ENCODE assay signal across 1 cellular context in the genomic region with DNA sequence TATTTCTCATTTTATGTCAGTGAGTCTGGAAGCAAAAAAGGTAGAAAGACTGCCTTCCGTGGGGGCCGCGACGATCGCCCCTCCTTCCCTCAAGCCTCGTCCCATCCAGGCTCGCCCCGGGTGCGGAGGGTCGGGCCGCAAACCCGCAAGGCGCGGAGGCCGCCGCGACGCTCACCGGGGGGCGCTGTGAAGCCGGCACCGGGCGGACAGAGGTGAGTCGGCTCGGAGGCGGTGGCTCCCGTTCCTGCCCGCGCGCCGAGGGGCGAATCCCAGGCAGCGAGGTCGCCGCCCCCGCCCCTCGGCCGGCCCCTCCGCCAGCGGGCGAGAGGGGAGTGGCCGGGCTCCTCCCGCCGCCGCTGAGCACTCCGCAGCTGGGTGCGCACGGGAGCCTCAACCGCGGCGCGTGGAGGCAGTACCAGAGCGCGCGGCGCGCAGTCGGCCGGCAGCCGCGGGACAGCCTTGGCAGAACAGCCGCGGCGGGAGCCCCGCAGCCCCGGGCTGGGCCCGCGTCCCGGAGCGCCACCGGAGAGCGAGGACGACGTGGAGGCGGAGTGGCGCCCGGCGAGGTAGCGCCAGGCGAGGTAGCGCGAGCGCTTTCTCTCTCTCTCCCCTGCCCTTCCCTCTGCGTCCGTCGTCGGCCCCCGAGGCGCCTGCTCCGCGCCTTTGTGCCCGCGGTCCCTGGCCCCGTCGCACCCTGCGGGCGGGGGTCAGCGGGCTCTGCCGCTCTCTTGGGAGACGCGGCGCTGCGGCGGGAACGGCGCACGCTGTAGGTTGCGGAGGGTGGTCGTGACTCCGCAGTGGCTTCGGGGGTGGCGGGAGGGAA.
TF ChIP-seq lines count a peak whose summit lies in the region.

A gene (plus strand): TSS at position 359 of the 823 bp plus-strand sequence. CDS start 31,492 bp downstream, outside the sequence.

TF ChIP-seq in WTC11, 78 proteins besides CTCF, POLR2A, EP300 and RAD21 (continued from another document and continues in another):
- TF ChIP-seq, protein P1, sequence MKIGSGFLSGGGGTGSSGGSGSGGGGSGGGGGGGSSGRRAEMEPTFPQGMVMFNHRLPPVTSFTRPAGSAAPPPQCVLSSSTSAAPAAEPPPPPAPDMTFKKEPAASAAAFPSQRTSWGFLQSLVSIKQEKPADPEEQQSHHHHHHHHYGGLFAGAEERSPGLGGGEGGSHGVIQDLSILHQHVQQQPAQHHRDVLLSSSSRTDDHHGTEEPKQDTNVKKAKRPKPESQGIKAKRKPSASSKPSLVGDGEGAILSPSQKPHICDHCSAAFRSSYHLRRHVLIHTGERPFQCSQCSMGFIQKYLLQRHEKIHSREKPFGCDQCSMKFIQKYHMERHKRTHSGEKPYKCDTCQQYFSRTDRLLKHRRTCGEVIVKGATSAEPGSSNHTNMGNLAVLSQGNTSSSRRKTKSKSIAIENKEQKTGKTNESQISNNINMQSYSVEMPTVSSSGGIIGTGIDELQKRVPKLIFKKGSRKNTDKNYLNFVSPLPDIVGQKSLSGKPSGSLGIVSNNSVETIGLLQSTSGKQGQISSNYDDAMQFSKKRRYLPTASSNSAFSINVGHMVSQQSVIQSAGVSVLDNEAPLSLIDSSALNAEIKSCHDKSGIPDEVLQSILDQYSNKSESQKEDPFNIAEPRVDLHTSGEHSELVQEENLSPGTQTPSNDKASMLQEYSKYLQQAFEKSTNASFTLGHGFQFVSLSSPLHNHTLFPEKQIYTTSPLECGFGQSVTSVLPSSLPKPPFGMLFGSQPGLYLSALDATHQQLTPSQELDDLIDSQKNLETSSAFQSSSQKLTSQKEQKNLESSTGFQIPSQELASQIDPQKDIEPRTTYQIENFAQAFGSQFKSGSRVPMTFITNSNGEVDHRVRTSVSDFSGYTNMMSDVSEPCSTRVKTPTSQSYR (CRISPR knock-in tag; IDR thresholded peaks at IDR 0.05) = no peak
- peak; percentile 62; the same call in 1 of the 2 replicates for TF ChIP-seq NFATC4 (CRISPR knock-in tag; IDR thresholded peaks at IDR 0.05)
- no peak for TF ChIP-seq NFE2L1 (CRISPR knock-in tag; IDR thresholded peaks at IDR 0.05)
- TF ChIP-seq IRF2 (CRISPR knock-in tag; IDR thresholded peaks at IDR 0.05; ENCODE audit: borderline replicate concordance, low read depth) = no peak
- TF ChIP-seq, protein P2, sequence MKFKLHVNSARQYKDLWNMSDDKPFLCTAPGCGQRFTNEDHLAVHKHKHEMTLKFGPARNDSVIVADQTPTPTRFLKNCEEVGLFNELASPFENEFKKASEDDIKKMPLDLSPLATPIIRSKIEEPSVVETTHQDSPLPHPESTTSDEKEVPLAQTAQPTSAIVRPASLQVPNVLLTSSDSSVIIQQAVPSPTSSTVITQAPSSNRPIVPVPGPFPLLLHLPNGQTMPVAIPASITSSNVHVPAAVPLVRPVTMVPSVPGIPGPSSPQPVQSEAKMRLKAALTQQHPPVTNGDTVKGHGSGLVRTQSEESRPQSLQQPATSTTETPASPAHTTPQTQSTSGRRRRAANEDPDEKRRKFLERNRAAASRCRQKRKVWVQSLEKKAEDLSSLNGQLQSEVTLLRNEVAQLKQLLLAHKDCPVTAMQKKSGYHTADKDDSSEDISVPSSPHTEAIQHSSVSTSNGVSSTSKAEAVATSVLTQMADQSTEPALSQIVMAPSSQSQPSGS (CRISPR knock-in tag; IDR thresholded peaks at IDR 0.05; ENCODE audit: borderline replicate concordance, low read depth) = no peak
- peak; percentile 92 for TF ChIP-seq ETV6 (CRISPR knock-in tag; IDR thresholded peaks at IDR 0.05)
- TF ChIP-seq ZNF317 (CRISPR knock-in tag; IDR thresholded peaks at IDR 0.05; ENCODE audit: borderline replicate concordance, low read depth) = peak; percentile 19; the same call in 1 of the 2 replicates
- TF ChIP-seq FOXK1 (CRISPR knock-in tag; IDR thresholded peaks at IDR 0.05) = no peak
- TF ChIP-seq, protein P3, sequence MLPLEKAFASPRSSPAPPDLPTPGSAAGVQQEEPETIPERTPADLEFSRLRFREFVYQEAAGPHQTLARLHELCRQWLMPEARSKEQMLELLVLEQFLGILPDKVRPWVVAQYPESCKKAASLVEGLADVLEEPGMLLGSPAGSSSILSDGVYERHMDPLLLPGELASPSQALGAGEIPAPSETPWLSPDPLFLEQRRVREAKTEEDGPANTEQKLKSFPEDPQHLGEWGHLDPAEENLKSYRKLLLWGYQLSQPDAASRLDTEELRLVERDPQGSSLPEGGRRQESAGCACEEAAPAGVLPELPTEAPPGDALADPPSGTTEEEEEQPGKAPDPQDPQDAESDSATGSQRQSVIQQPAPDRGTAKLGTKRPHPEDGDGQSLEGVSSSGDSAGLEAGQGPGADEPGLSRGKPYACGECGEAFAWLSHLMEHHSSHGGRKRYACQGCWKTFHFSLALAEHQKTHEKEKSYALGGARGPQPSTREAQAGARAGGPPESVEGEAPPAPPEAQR (CRISPR knock-in tag; IDR thresholded peaks at IDR 0.05) = no peak
- TF ChIP-seq ZNF671 (CRISPR knock-in tag; IDR thresholded peaks at IDR 0.05) = no peak
- TF ChIP-seq, protein P4, sequence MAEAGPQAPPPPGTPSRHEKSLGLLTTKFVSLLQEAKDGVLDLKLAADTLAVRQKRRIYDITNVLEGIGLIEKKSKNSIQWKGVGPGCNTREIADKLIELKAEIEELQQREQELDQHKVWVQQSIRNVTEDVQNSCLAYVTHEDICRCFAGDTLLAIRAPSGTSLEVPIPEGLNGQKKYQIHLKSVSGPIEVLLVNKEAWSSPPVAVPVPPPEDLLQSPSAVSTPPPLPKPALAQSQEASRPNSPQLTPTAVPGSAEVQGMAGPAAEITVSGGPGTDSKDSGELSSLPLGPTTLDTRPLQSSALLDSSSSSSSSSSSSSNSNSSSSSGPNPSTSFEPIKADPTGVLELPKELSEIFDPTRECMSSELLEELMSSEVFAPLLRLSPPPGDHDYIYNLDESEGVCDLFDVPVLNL (CRISPR knock-in tag; IDR thresholded peaks at IDR 0.05; ENCODE audit: borderline replicate concordance, low read depth) = no peak
- no peak for TF ChIP-seq RORB (CRISPR knock-in tag; IDR thresholded peaks at IDR 0.05)
- TF ChIP-seq SP1 (CRISPR knock-in tag; conservative IDR thresholded peaks at IDR 0.05) = peak; percentile 83; the same call in 1 of the 2 replicates
- TF ChIP-seq, protein P5, sequence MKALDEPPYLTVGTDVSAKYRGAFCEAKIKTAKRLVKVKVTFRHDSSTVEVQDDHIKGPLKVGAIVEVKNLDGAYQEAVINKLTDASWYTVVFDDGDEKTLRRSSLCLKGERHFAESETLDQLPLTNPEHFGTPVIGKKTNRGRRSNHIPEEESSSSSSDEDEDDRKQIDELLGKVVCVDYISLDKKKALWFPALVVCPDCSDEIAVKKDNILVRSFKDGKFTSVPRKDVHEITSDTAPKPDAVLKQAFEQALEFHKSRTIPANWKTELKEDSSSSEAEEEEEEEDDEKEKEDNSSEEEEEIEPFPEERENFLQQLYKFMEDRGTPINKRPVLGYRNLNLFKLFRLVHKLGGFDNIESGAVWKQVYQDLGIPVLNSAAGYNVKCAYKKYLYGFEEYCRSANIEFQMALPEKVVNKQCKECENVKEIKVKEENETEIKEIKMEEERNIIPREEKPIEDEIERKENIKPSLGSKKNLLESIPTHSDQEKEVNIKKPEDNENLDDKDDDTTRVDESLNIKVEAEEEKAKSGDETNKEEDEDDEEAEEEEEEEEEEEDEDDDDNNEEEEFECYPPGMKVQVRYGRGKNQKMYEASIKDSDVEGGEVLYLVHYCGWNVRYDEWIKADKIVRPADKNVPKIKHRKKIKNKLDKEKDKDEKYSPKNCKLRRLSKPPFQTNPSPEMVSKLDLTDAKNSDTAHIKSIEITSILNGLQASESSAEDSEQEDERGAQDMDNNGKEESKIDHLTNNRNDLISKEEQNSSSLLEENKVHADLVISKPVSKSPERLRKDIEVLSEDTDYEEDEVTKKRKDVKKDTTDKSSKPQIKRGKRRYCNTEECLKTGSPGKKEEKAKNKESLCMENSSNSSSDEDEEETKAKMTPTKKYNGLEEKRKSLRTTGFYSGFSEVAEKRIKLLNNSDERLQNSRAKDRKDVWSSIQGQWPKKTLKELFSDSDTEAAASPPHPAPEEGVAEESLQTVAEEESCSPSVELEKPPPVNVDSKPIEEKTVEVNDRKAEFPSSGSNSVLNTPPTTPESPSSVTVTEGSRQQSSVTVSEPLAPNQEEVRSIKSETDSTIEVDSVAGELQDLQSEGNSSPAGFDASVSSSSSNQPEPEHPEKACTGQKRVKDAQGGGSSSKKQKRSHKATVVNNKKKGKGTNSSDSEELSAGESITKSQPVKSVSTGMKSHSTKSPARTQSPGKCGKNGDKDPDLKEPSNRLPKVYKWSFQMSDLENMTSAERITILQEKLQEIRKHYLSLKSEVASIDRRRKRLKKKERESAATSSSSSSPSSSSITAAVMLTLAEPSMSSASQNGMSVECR (CRISPR knock-in tag; IDR thresholded peaks at IDR 0.05; ENCODE audit: borderline replicate concordance) = no peak
- no peak for TF ChIP-seq JUN (CRISPR knock-in tag; IDR thresholded peaks at IDR 0.05)
- no peak for TF ChIP-seq OVOL2 (CRISPR knock-in tag; IDR thresholded peaks at IDR 0.05; ENCODE audit: borderline replicate concordance)
- no peak for TF ChIP-seq ZNF219 (CRISPR knock-in tag; IDR thresholded peaks at IDR 0.05; ENCODE audit: borderline replicate concordance)
- TF ChIP-seq, protein P6, sequence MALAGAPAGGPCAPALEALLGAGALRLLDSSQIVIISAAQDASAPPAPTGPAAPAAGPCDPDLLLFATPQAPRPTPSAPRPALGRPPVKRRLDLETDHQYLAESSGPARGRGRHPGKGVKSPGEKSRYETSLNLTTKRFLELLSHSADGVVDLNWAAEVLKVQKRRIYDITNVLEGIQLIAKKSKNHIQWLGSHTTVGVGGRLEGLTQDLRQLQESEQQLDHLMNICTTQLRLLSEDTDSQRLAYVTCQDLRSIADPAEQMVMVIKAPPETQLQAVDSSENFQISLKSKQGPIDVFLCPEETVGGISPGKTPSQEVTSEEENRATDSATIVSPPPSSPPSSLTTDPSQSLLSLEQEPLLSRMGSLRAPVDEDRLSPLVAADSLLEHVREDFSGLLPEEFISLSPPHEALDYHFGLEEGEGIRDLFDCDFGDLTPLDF (CRISPR knock-in tag; IDR thresholded peaks at IDR 0.05) = no peak
- TF ChIP-seq CREM (CRISPR knock-in tag; IDR thresholded peaks at IDR 0.05) = peak; percentile 17; the same call in 1 of the 2 replicates
- no peak; the same call in none of the 2 replicates for TF ChIP-seq ZNF138 (CRISPR knock-in tag; conservative IDR thresholded peaks at IDR 0.05)
- TF ChIP-seq KAT7 (CRISPR knock-in tag; IDR thresholded peaks at IDR 0.05; ENCODE audit: borderline replicate concordance) = 0 out of 2 replicates have a peak, but pooled peaks have one; percentile 60
- TF ChIP-seq, protein P7, sequence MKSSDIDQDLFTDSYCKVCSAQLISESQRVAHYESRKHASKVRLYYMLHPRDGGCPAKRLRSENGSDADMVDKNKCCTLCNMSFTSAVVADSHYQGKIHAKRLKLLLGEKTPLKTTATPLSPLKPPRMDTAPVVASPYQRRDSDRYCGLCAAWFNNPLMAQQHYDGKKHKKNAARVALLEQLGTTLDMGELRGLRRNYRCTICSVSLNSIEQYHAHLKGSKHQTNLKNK (CRISPR knock-in tag; IDR thresholded peaks at IDR 0.05) = no peak
- no peak for TF ChIP-seq FOXJ3 (CRISPR knock-in tag; IDR thresholded peaks at IDR 0.05; ENCODE audit: borderline replicate concordance)
- TF ChIP-seq, protein P8, sequence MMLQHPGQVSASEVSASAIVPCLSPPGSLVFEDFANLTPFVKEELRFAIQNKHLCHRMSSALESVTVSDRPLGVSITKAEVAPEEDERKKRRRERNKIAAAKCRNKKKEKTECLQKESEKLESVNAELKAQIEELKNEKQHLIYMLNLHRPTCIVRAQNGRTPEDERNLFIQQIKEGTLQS (CRISPR knock-in tag; conservative IDR thresholded peaks at IDR 0.05) = no peak
- TF ChIP-seq, protein P9, sequence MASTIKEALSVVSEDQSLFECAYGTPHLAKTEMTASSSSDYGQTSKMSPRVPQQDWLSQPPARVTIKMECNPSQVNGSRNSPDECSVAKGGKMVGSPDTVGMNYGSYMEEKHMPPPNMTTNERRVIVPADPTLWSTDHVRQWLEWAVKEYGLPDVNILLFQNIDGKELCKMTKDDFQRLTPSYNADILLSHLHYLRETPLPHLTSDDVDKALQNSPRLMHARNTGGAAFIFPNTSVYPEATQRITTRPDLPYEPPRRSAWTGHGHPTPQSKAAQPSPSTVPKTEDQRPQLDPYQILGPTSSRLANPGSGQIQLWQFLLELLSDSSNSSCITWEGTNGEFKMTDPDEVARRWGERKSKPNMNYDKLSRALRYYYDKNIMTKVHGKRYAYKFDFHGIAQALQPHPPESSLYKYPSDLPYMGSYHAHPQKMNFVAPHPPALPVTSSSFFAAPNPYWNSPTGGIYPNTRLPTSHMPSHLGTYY (CRISPR knock-in tag; IDR thresholded peaks at IDR 0.05) = no peak
- no peak; the same call in 1 of the 2 replicates for TF ChIP-seq ATF1 (CRISPR knock-in tag; IDR thresholded peaks at IDR 0.05)
- TF ChIP-seq FOXP1 (CRISPR knock-in tag; IDR thresholded peaks at IDR 0.05; ENCODE audit: borderline replicate concordance) = peak; percentile 35; the same call in 1 of the 2 replicates
- TF ChIP-seq MXD4 (CRISPR knock-in tag; IDR thresholded peaks at IDR 0.05; ENCODE audit: borderline replicate concordance) = no peak
- TF ChIP-seq GRHL2 (CRISPR knock-in tag; IDR thresholded peaks at IDR 0.05; ENCODE audit: insufficient replicate concordance, severe bottlenecking) = no peak
- TF ChIP-seq ZNF416 (CRISPR knock-in tag; IDR thresholded peaks at IDR 0.05) = peak; percentile 76; the same call in 1 of the 2 replicates
- TF ChIP-seq, protein P10, sequence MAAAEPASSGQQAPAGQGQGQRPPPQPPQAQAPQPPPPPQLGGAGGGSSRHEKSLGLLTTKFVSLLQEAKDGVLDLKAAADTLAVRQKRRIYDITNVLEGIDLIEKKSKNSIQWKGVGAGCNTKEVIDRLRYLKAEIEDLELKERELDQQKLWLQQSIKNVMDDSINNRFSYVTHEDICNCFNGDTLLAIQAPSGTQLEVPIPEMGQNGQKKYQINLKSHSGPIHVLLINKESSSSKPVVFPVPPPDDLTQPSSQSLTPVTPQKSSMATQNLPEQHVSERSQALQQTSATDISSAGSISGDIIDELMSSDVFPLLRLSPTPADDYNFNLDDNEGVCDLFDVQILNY (CRISPR knock-in tag; IDR thresholded peaks at IDR 0.05) = peak; percentile 91
- TF ChIP-seq NR3C1 (CRISPR knock-in tag; conservative IDR thresholded peaks at IDR 0.05; ENCODE audit: low read depth) = no peak
- no peak for TF ChIP-seq NR1H2 (CRISPR knock-in tag; IDR thresholded peaks at IDR 0.05)
- TF ChIP-seq TEAD1 (CRISPR knock-in tag; IDR thresholded peaks at IDR 0.05) = peak; percentile 56; the same call in 1 of the 2 replicates
- TF ChIP-seq, protein P11, sequence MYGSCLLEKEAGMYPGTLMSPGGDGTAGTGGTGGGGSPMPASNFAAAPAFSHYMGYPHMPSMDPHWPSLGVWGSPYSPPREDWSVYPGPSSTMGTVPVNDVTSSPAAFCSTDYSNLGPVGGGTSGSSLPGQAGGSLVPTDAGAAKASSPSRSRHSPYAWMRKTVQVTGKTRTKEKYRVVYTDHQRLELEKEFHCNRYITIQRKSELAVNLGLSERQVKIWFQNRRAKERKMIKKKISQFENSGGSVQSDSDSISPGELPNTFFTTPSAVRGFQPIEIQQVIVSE (CRISPR knock-in tag; IDR thresholded peaks at IDR 0.05; ENCODE audit: borderline replicate concordance) = no peak
- TF ChIP-seq ZNF263 (CRISPR knock-in tag; IDR thresholded peaks at IDR 0.05; ENCODE audit: low read depth) = peak; percentile 84
- TF ChIP-seq, protein P12, sequence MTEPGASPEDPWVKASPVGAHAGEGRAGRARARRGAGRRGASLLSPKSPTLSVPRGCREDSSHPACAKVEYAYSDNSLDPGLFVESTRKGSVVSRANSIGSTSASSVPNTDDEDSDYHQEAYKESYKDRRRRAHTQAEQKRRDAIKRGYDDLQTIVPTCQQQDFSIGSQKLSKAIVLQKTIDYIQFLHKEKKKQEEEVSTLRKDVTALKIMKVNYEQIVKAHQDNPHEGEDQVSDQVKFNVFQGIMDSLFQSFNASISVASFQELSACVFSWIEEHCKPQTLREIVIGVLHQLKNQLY (CRISPR knock-in tag; IDR thresholded peaks at IDR 0.05) = no peak
- peak; percentile 38; the same call in 1 of the 2 replicates for TF ChIP-seq SMAD3 (CRISPR knock-in tag; IDR thresholded peaks at IDR 0.05; ENCODE audit: borderline replicate concordance)
